8 cellular contexts compared by ENCODE assay signal in the genomic region with DNA sequence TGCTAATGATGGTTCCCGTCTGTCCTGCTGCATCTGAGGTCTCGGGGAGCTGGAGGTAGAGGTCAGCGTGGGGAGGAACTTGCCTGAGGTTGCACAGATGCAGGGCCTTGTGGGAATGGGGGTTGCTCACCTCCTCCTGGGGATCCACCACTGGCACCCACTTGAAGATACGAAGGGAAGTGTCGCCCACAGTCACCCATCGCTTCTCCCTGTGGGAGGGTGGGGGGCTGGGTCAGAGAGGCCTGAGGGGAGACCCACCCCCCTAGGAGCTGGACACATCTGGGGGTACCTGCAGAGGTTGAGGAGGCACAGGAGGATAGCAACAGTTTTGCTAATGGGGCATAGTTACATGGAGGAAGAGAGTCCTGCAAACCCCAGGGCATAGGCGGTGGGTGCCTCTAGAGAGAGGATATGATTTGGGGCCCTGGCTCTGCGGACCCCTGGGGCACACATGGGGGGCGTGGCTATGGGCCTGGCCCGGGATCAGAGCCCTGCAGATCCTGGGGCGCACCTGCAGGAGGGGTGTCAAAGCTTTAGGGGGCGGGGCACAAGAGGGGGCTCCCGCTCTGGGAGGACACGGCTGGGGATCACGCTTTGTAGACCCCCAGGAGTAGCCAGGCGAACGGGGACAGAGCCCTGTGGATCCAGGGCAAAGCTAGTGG.
A peak's percentile ranks its signal among the peaks of the same experiment; 100 is the strongest.
DNase-seq lines count a peak whose midpoint lies in the region; ATAC-seq and TF ChIP-seq lines count a peak whose summit lies in the region.

No MANE protein-coding gene starts in this region.

- ATAC-seq in HG02571 (IDR thresholded peaks at IDR 0.05; ENCODE audit: unreplicated experiment) = peak; percentile 3
- no peak for ATAC-seq in GM21786 (IDR thresholded peaks at IDR 0.05; ENCODE audit: unreplicated experiment)
- no peak for ATAC-seq in HG02884 (IDR thresholded peaks at IDR 0.05; ENCODE audit: unreplicated experiment)

- peak; percentile 15 to 30 for DNase-seq in activated CD4-positive, alpha-beta T cell treated with anti-CD3 and anti-CD28 coated beads, Interleukin-2, amount 50 U/mL, for 48 hours
- DNase-seq in foreskin fibroblast (peak in 1 of 2 donors; percentile 16), skeletal muscle cell (ENCODE audit: low read depth) (no peak), NCI-H446 (lab: John Stamatoyannopoulos, UW) (no peak)

- no peak for TF ChIP-seq CTCF in foreskin fibroblast (IDR thresholded peaks at IDR 0.05; ENCODE audit: low read depth, low read length)

- H3K4me3 ChIP-seq in GM08714 (ENCODE audit: low read length) (peak overlapping the region; percentile 69), foreskin fibroblast (ENCODE audit: low read depth in 1 of 2, low read length in 2 of 2) (peak overlapping the region; percentile 78 to 91), skeletal muscle cell (ENCODE audit: low read depth, low read length) (peak overlapping the region; percentile 83)

Comparison
In these comparisons a context has a peak if more than half of its experiments do, and no peak if none do; other contexts are left out.
1. DNase-seq: peak in activated CD4-positive, alpha-beta T cell treated with anti-CD3 and anti-CD28 coated beads, Interleukin-2, amount 50 U/mL, for 48 hours (2 of 2); none in skeletal muscle cell (single experiment) and NCI-H446 (0 of 2).
2. Peak in every context shown above with its lines, with median percentiles within 50 percentile points of each other: H3K4me3 ChIP-seq.